Comparison of ENCODE assay signal across 24 cellular contexts in the genomic region with DNA sequence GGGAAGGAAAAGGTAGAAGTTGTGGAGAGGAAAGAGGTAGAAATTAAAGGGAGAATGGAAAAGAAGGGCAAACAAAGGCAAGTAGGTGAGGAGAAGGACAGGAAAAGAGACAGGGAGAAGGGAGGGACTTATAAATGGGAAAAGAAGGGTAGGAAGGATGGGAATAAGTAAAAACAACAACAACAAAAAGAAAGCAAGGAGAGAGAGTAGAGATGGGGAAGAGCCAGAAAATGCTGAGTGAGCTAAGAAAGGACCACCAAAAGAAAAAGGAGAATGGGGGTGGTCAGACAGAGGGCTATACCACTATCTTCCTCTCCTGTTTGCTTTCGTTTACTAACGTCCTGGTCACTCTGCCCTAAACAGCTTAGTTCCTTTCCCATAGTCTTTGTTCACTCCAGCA. TPM values are rescaled to one million over a fixed set of nuclear protein-coding genes. Genes with fewer than 3 reads are reported as not detected.
A peak's percentile ranks its signal among the peaks of the same experiment; 100 is the strongest.
DNase-seq lines count a peak whose midpoint lies in the region; ATAC-seq and TF ChIP-seq lines count a peak whose summit lies in the region.
"Had no signal": no experiment of that assay in that cellular context is flagged by ENCODE, and none has a peak within 500 bp of the region (broad histone marks: within the 10 kb centered on the region; RNA-seq: fewer than 3 reads in every experiment).

No MANE protein-coding gene starts in this region.

- H3K36me3 Mint-ChIP-seq in activated CD4-positive, alpha-beta T cell treated with anti-CD3 and anti-CD28 coated beads, Interleukin-2, amount 10 ng/mL, durations not matched to agents 24 days and 14 days (ENCODE audit: low read depth), result peaks cover 3% of the 10 kb centered on the region
- H3K36me3 Mint-ChIP-seq in naive thymus-derived CD8-positive, alpha-beta T cell, result peaks cover 0 to 2% (median 0%) of the 10 kb centered on the region in 3 donors
- H3K36me3 Mint-ChIP-seq: activated naive CD8-positive, alpha-beta T cell; naive B cell had no signal

- H4K20me1 ChIP-seq in DOHH2 (ENCODE audit: control insufficient read depth, insufficient read depth, low read depth, low read length), result peaks cover 3% of the 10 kb centered on the region; the same call in 1 of the 2 replicates

- H3K27ac ChIP-seq in DOHH2 (ENCODE audit: low read depth, low read length), result no peak overlapping the region

- peak overlapping the region; percentile 100 for H3K9ac ChIP-seq in adipocyte (ENCODE audit: low read length)

- TF ChIP-seq CTCF in DOHH2 (IDR thresholded peaks at IDR 0.05; ENCODE audit: low read depth, low read length, poor library complexity, severe bottlenecking), result no peak

- H3K4me3 Mint-ChIP-seq in activated CD4-positive, alpha-beta T cell treated with anti-CD3 and anti-CD28 coated beads, Interleukin-2, amount 10 ng/mL, durations not matched to agents 24 days and 14 days, result peak overlapping the region; percentile 23
- peak overlapping the region in 6 of 10 donors; percentile 22 to 66 (median 38) for H3K4me3 Mint-ChIP-seq in naive thymus-derived CD8-positive, alpha-beta T cell
- H3K4me3 Mint-ChIP-seq: activated CD8-positive, alpha-beta T cell treated with anti-CD3 and anti-CD28 coated beads, Interleukin-2, amount 10 ng/mL, durations not matched to agents 7 days and 5 days; activated naive CD8-positive, alpha-beta T cell; activated T-cell treated with anti-CD3 and anti-CD28 coated beads, Interleukin-2, amount 50 U/mL, for 24 hours; brain; T-helper 17 cell had no signal

- no peaks in the 10 kb centered on the region for H3K9me3 Mint-ChIP-seq in activated CD4-positive, alpha-beta T cell treated with anti-CD3 and anti-CD28 coated beads, Interleukin-2, amount 10 ng/mL, durations not matched to agents 24 days and 14 days
- H3K9me3 Mint-ChIP-seq in naive thymus-derived CD8-positive, alpha-beta T cell, result no peaks in the 10 kb centered on the region
- H3K9me3 Mint-ChIP-seq: activated T-cell treated with anti-CD3 and anti-CD28 coated beads, Interleukin-2, amount 50 U/mL, for 24 hours; brain; naive B cell had no signal

- H3K27ac Mint-ChIP-seq in activated CD4-positive, alpha-beta T cell treated with anti-CD3 and anti-CD28 coated beads, Interleukin-2, amount 10 ng/mL, durations not matched to agents 24 days and 14 days, result no peak overlapping the region
- H3K27ac Mint-ChIP-seq in naive thymus-derived CD8-positive, alpha-beta T cell, result peak overlapping the region in 4 of 10 donors; percentile 27 to 72 (median 34)
- H3K27ac Mint-ChIP-seq: activated CD8-positive, alpha-beta T cell treated with anti-CD3 and anti-CD28 coated beads, Interleukin-2, amount 10 ng/mL, durations not matched to agents 7 days and 5 days; activated naive CD8-positive, alpha-beta T cell; activated T-cell treated with anti-CD3 and anti-CD28 coated beads, Interleukin-2, amount 50 U/mL, for 24 hours; brain; T-helper 17 cell had no signal

- no peak for ATAC-seq in naive thymus-derived CD8-positive, alpha-beta T cell
- ATAC-seq in left lobe of liver (no peak), HG03439 (IDR thresholded peaks at IDR 0.05; ENCODE audit: unreplicated experiment) (no peak)
- ATAC-seq: activated CD8-positive, alpha-beta T cell treated with anti-CD3 and anti-CD28 coated beads, Interleukin-2, amount 10 ng/mL, durations not matched to agents 7 days and 5 days; pancreas; PC-3; T-helper 17 cell had no signal

- H3K4me1 Mint-ChIP-seq in activated CD4-positive, alpha-beta T cell treated with anti-CD3 and anti-CD28 coated beads, Interleukin-2, amount 10 ng/mL, durations not matched to agents 24 days and 14 days, result peaks cover 10% of the 10 kb centered on the region
- peaks cover 4 to 17% (median 15%) of the 10 kb centered on the region in 4 donors for H3K4me1 Mint-ChIP-seq in naive thymus-derived CD8-positive, alpha-beta T cell

- peaks cover 42% of the 10 kb centered on the region for H3K79me2 ChIP-seq in DOHH2 (ENCODE audit: control insufficient read depth, low read length)

- intact Hi-C loops in activated CD4-positive, alpha-beta T cell treated with anti-CD3 and anti-CD28 coated beads, Interleukin-2, amount 10 ng/mL, durations not matched to agents 24 days and 14 days (cut with micrococcal nuclease), result loop anchor here (2.0 kb wide), 1 partner anchor 105 kb away; no protein-coding TSS in a partner anchor

- H3K36me3 ChIP-seq in DOHH2 (ENCODE audit: control insufficient read depth, low read length), result peaks cover 10% of the 10 kb centered on the region
- H3K36me3 ChIP-seq in adipocyte (ENCODE audit: control insufficient read depth, insufficient read depth, low read length, severe bottlenecking), result no peaks in the 10 kb centered on the region
- H3K36me3 ChIP-seq: pancreas, sigmoid colon had no signal

- H3K9me2 ChIP-seq in DOHH2 (replicated peaks; ENCODE audit: control insufficient read depth, low read length), result no peaks in the 10 kb centered on the region

- peak overlapping the region; percentile 80 for H3K4me2 ChIP-seq in DOHH2 (ENCODE audit: low read length)

- no peak for DNase-seq in activated CD4-positive, alpha-beta T cell treated with anti-CD3 and anti-CD28 coated beads, Interleukin-2, amount 10 ng/mL, durations not matched to agents 24 days and 14 days
- no peak for DNase-seq in activated CD4-positive, alpha-beta T cell treated with anti-CD3 and anti-CD28 coated beads, Interleukin-2, amount 50 U/mL, for 48 hours
- no peak for DNase-seq in adipocyte (ENCODE audit: low read depth)
- no peak for DNase-seq in naive thymus-derived CD8-positive, alpha-beta T cell
- no peak for DNase-seq in left lobe of liver (ENCODE audit: low spot score)
- no peak for DNase-seq in MV-4-11 (lab: John Stamatoyannopoulos, UW)
- DNase-seq: activated CD8-positive, alpha-beta T cell treated with anti-CD3 and anti-CD28 coated beads, Interleukin-2, amount 10 ng/mL, durations not matched to agents 7 days and 5 days; activated T-cell treated with anti-CD3 and anti-CD28 coated beads, Interleukin-2, amount 50 U/mL, for 24 hours; C1 segment of cervical spinal cord; GDM1; islet precursor cell; naive B cell; NCI-H187; NCI-H774; pancreas; PC-3; sigmoid colon; T-helper 17 cell; testis had no signal

- H3K4me1 ChIP-seq in DOHH2 (ENCODE audit: control insufficient read depth, low read length), result peaks cover 32% of the 10 kb centered on the region
- H3K4me1 ChIP-seq in adipocyte (ENCODE audit: control insufficient read depth, insufficient read depth, low read length), result peaks cover 52% of the 10 kb centered on the region

- no peaks in the 10 kb centered on the region for H3K9me3 ChIP-seq in DOHH2 (ENCODE audit: control insufficient read depth, insufficient read depth, low read length)
- H3K9me3 ChIP-seq in adipocyte (ENCODE audit: control insufficient read depth, low read length), result no peaks in the 10 kb centered on the region
- H3K9me3 ChIP-seq: pancreas, sigmoid colon, testis had no signal

- peaks cover 11% of the 10 kb centered on the region for H3F3A ChIP-seq in DOHH2 (ENCODE audit: control insufficient read depth, insufficient read depth)

- POLR2A ChIA-PET in naive thymus-derived CD8-positive, alpha-beta T cell (lab: Charles Lee), result interaction anchor here (2.4 kb wide), 1 partner anchor 14 kb away, joined by 8 read pairs; no protein-coding TSS in a partner anchor

- H3K27me3 Mint-ChIP-seq in activated CD4-positive, alpha-beta T cell treated with anti-CD3 and anti-CD28 coated beads, Interleukin-2, amount 10 ng/mL, durations not matched to agents 24 days and 14 days, result no peaks in the 10 kb centered on the region
- no peaks in the 10 kb centered on the region for H3K27me3 Mint-ChIP-seq in naive thymus-derived CD8-positive, alpha-beta T cell
- H3K27me3 Mint-ChIP-seq: activated naive CD8-positive, alpha-beta T cell; activated T-cell treated with anti-CD3 and anti-CD28 coated beads, Interleukin-2, amount 50 U/mL, for 24 hours; naive B cell; T-helper 17 cell had no signal

- H3K27me3 ChIP-seq in DOHH2 (ENCODE audit: control insufficient read depth, low read length), result no peaks in the 10 kb centered on the region
- H3K27me3 ChIP-seq in adipocyte (replicated peaks; ENCODE audit: control insufficient read depth, insufficient read depth, low read length), result no peaks in the 10 kb centered on the region
- H3K27me3 ChIP-seq: pancreas, sigmoid colon, testis had no signal

- H3K4me3 ChIP-seq in DOHH2 (ENCODE audit: low read length) (peak overlapping the region; percentile 83; the same call in 1 of the 2 replicates), adipocyte (ENCODE audit: low read length) (peak overlapping the region; percentile 99)
- H3K4me3 ChIP-seq: coronary artery, pancreas, sigmoid colon, testis had no signal

RNA-seq across cellular contexts. Expression of a gene that starts 1.7 kb away (rescaled TPM):
- total RNA-seq in activated CD4-positive, alpha-beta T cell treated with anti-CD3 and anti-CD28 coated beads, Interleukin-2, amount 10 ng/mL, durations not matched to agents 24 days and 14 days, result 104 and 107 TPM in 2 replicates
- total RNA-seq in naive thymus-derived CD8-positive, alpha-beta T cell, result 100 to 1,000 TPM; 115 to 116 TPM
- polyA plus RNA-seq in naive thymus-derived CD8-positive, alpha-beta T cell, result 100 to 1,000 TPM; 142 to 189 (median 153) TPM
- 119 TPM for total RNA-seq in left lobe of liver

RNA-seq across cellular contexts. Expression of a gene that starts 17.9 kb away (rescaled TPM):
- total RNA-seq in activated CD4-positive, alpha-beta T cell treated with anti-CD3 and anti-CD28 coated beads, Interleukin-2, amount 10 ng/mL, durations not matched to agents 24 days and 14 days, result 25.1 and 28.0 TPM in 2 replicates
- 1 to 10 TPM in 1 of 2 experiments, under 1 TPM in 1; 0.85 to 1.3 TPM for total RNA-seq in naive thymus-derived CD8-positive, alpha-beta T cell
- 1 to 10 TPM in 1 of 3 donors, under 1 TPM in 2; 0.59 to 1.2 (median 0.63) TPM for polyA plus RNA-seq in naive thymus-derived CD8-positive, alpha-beta T cell
- 0.33 TPM for total RNA-seq in left lobe of liver

Comparison
In these comparisons a context has a peak if more than half of its experiments do, and no peak if none do; other contexts are left out.
1. RNA of a gene that starts 17.9 kb away (total RNA-seq): 25.1 to 28.0 TPM in activated CD4-positive, alpha-beta T cell treated with anti-CD3 and anti-CD28 coated beads, Interleukin-2, amount 10 ng/mL, durations not matched to agents 24 days and 14 days; 0.85 to 1.3 TPM in naive thymus-derived CD8-positive, alpha-beta T cell and 0.33 TPM in left lobe of liver (single experiment); every median in the first group is over 10 times any median in the second.